Comparison of ENCODE assay signal across 1 cellular context in genomic region chr19:44207126-44207803, GRCh38.
TF ChIP-seq lines count a peak whose summit lies in the region.

No MANE protein-coding gene starts in this region.

TF ChIP-seq in GM23338, 12 proteins besides CTCF, POLR2A, EP300 and RAD21:
- TF ChIP-seq ETS1 (IDR thresholded peaks at IDR 0.05) (peak; percentile 96), EZH2 (IDR thresholded peaks at IDR 0.05; ENCODE audit: low read depth, unreplicated experiment) (no peak), EZH2phosphoT487 (IDR thresholded peaks at IDR 0.05; ENCODE audit: unreplicated experiment) (no peak), POLR2AphosphoS5 (IDR thresholded peaks at IDR 0.05; ENCODE audit: low read depth) (peak; percentile 55), NANOG (IDR thresholded peaks at IDR 0.05; ENCODE audit: borderline replicate concordance) (no peak)
TF ChIP-seq in GM23338: peak in this region for 2.
